34 cellular contexts compared by ENCODE assay signal in genomic region chr18:48316177-48316576, GRCh38.
"Had no signal": no experiment of that assay in that cellular context is flagged by ENCODE, and none has a peak within 500 bp of the region (broad histone marks: within the 10 kb centered on the region; RNA-seq: fewer than 3 reads in every experiment).

No MANE protein-coding gene starts in this region.

- H3K27me3 ChIP-seq: MG63 had no signal

- DNase-seq: Karpas-422, Kasumi-1, MG63, MM.1S, MV-4-11, NCI-H1048, NCI-H1092, NCI-H1092 treated with DMSO at 0.1 percent for 48 hours, NCI-H1105, NCI-H1105 treated with DMSO at 0.1 percent for 48 hours, NCI-H1417, NCI-H1417 treated with DMSO at 0.1 percent for 48 hours, NCI-H1436, NCI-H1436 treated with DMSO at 0.1 percent for 48 hours, NCI-H146, NCI-H1694, NCI-H1694 treated with DMSO at 0.1 percent for 48 hours, NCI-H187, NCI-H187 treated with DMSO at 0.1 percent for 48 hours, NCI-H1930, NCI-H2029, NCI-H2029 treated with DMSO at 0.1 percent for 48 hours, NCI-H2081, NCI-H2081 treated with DMSO at 0.1 percent for 48 hours, NCI-H2107, NCI-H2171, NCI-H2171 treated with DMSO at 0.1 percent for 48 hours, NCI-H2227 treated with DMSO at 0.1 percent for 48 hours, NCI-H226, NCI-H345, NCI-H446, NCI-H446 treated with DMSO at 0.1 percent for 48 hours, NCI-H510A had no signal

- H3K36me3 ChIP-seq: MG63 had no signal

- H3K9me3 ChIP-seq: MG63 had no signal

- H3K4me3 ChIP-seq: MG63 had no signal

- H3K27ac ChIP-seq: KMS-11 had no signal
